In genomic region chr1:84573967-84574842, GRCh38 we compare ENCODE assay signal across 7 cellular contexts. TPM values are rescaled to one million over a fixed set of nuclear protein-coding genes. Genes with fewer than 3 reads are reported as not detected.
DNase-seq lines count a peak whose midpoint lies in the region; ATAC-seq, FAIRE-seq and TF ChIP-seq lines count a peak whose summit lies in the region.

Gene CTBS, minus strand, starts transcription at chr1:84574440. Its CDS starts 25 bp downstream, at chr1:84574415.

- WGBS in hepatocyte (ENCODE audit: low lambda C conversion rate, missing lambda C conversion rate): 1% methylated on average over 42 of the region's 67 CpGs

- no peaks in the 10 kb centered on the region for H3K36me3 ChIP-seq in hepatocyte (replicated peaks; ENCODE audit: insufficient read depth, low read depth)

- H3K27me3 ChIP-seq in hepatocyte: no peaks in the 10 kb centered on the region

- H3K9me2 ChIP-seq in hepatocyte (replicated peaks; ENCODE audit: insufficient read depth): no peaks in the 10 kb centered on the region

- DNase-seq in GM18507 (ENCODE audit: extremely low spot score, insufficient read length, low read depth) (peak; percentile 95), NCI-H1930 (lab: John Stamatoyannopoulos, UW) (peak; percentile 78 to 82), T-helper 9 cell (peak; percentile 88), astrocyte of the hippocampus (ENCODE audit: low read depth, low spot score) (peak; percentile 94), hepatocyte (ENCODE audit: low spot score) (peak; percentile 96), renal cortical epithelial cell (ENCODE audit: low read depth) (peak; percentile 73)

- H3K4me1 ChIP-seq in hepatocyte (ENCODE audit: insufficient read depth): peaks cover 5% of the 10 kb centered on the region

- peak within 1 kb of the TSS; percentile 78 for H3K4me2 ChIP-seq in hepatocyte

- H4K20me1 ChIP-seq in hepatocyte (ENCODE audit: insufficient read depth, poor library complexity, severe bottlenecking): no peaks in the 10 kb centered on the region

- H3K79me2 ChIP-seq in hepatocyte: peaks cover 13% of the 10 kb centered on the region

- FAIRE-seq in GM18507 (lab: Jason Lieb, UNC): peak; percentile 91

- peak within 1 kb of the TSS; percentile 100 for H3K27ac ChIP-seq in hepatocyte

- peak within 1 kb of the TSS; percentile 54 for H3K4me3 ChIP-seq in hepatocyte

- peak within 1 kb of the TSS; percentile 87 for H2AFZ ChIP-seq in hepatocyte

- ATAC-seq in HG02943 (IDR thresholded peaks at IDR 0.05; ENCODE audit: low read depth, unreplicated experiment): peak; percentile 82

- H3K9me3 ChIP-seq in hepatocyte (ENCODE audit: low read depth): no peaks in the 10 kb centered on the region

- TF ChIP-seq CTCF in hepatocyte (IDR thresholded peaks at IDR 0.05; ENCODE audit: poor library complexity): no peak

RNA-seq across cellular contexts. Expression of gene CTBS, which starts in this region (rescaled TPM):
- 20.3 and 25.4 TPM in 2 replicates for total RNA-seq in hepatocyte
- 33.6 and 38.3 TPM in 2 replicates for polyA plus RNA-seq in hepatocyte
- total RNA-seq in renal cortical epithelial cell: 7.3 and 22.1 TPM in 2 replicates

Comparison
In these comparisons a context has a peak if more than half of its experiments do, and no peak if none do; other contexts are left out.
1. Peak in every context shown above with its lines: DNase-seq, ATAC-seq, H3K4me3 ChIP-seq and H3K27ac ChIP-seq.